8 cellular contexts compared by ENCODE assay signal in genomic region chr5:140547508-140548299, GRCh38. TPM values are rescaled to one million over a fixed set of nuclear protein-coding genes. Genes with fewer than 3 reads are reported as not detected.
DNase-seq lines count a peak whose midpoint lies in the region; ATAC-seq lines count a peak whose summit lies in the region.

TSS of gene EIF4EBP3 (plus strand) at chr5:140547662. CDS start at chr5:140547738, 76 bp downstream.

- no peaks in the 10 kb centered on the region for H3K27me3 ChIP-seq in mucosa of rectum (ENCODE audit: control insufficient read depth in 2 of 2, insufficient read depth in 2 of 2, low read length in 2 of 2)

- peak within 1 kb of the TSS; percentile 74 to 96 for H3K9ac ChIP-seq in mucosa of rectum (ENCODE audit: low read depth in 1 of 2, low read length in 2 of 2)

- peak; percentile 96 for ATAC-seq in HG03457 (IDR thresholded peaks at IDR 0.05; ENCODE audit: unreplicated experiment)
- ATAC-seq in activated T-cell treated with anti-CD3 and anti-CD28 coated beads, Interleukin-2, amount 50 U/mL, for 4 hours: peak; percentile 98
- peak; percentile 95 for ATAC-seq in esophagus mucosa

- peaks cover 44 to 46% of the 10 kb centered on the region in 2 donors for H3K4me1 ChIP-seq in mucosa of rectum (ENCODE audit: control insufficient read depth in 2 of 2, insufficient read depth in 2 of 2, low read length in 2 of 2)

- peaks cover 23% of the 10 kb centered on the region for H3K36me3 Mint-ChIP-seq in activated T-cell treated with anti-CD3 and anti-CD28 coated beads, Interleukin-2, amount 50 U/mL, for 4 hours (ENCODE audit: insufficient read depth)

- H3K36me3 ChIP-seq in mucosa of rectum (ENCODE audit: control insufficient read depth in 2 of 2, insufficient read depth in 2 of 2, low read length in 2 of 2): peaks cover 33 to 41% of the 10 kb centered on the region in 2 donors

- H3K4me1 Mint-ChIP-seq in activated T-cell treated with anti-CD3 and anti-CD28 coated beads, Interleukin-2, amount 50 U/mL, for 4 hours (ENCODE audit: low read depth): peaks cover 30% of the 10 kb centered on the region

- H3K9me3 ChIP-seq in mucosa of rectum (ENCODE audit: control insufficient read depth in 2 of 2, low read length in 2 of 2): no peaks in the 10 kb centered on the region

- peak; percentile 99 for DNase-seq in Ammon's horn (ENCODE audit: low spot score)
- peak; percentile 51 for DNase-seq in GM19240 (ENCODE audit: insufficient read length, low spot score)
- peak; percentile 82 for DNase-seq in NOMO-1 treated with dmso at 0.1 percent for 144 hours (lab: John Stamatoyannopoulos, UW; ENCODE audit: unreplicated experiment)
- DNase-seq in activated T-cell treated with anti-CD3 and anti-CD28 coated beads, Interleukin-2, amount 50 U/mL, for 4 hours: peak; percentile 81
- DNase-seq in stimulated activated CD8-positive, alpha-beta memory T cell treated with anti-CD3 and anti-CD28 coated beads, Interleukin-4, amount 100 ng/mL, for 4 hours (ENCODE audit: low read depth in 2 of 2, low spot score in 1 of 2): peak; percentile 60 to 69

- H3K4me3 ChIP-seq in mucosa of rectum (ENCODE audit: low read length in 2 of 2): peak within 1 kb of the TSS; percentile 74 to 80

- H3K9me3 Mint-ChIP-seq in activated T-cell treated with anti-CD3 and anti-CD28 coated beads, Interleukin-2, amount 50 U/mL, for 4 hours: no peaks in the 10 kb centered on the region

- no peaks in the 10 kb centered on the region for H3K27me3 Mint-ChIP-seq in activated T-cell treated with anti-CD3 and anti-CD28 coated beads, Interleukin-2, amount 50 U/mL, for 4 hours (ENCODE audit: low read depth)

- peak within 1 kb of the TSS; percentile 99 to 100 for H3K27ac ChIP-seq in mucosa of rectum (ENCODE audit: low read depth in 2 of 2, low read length in 2 of 2)

- peak within 1 kb of the TSS; percentile 82 for H3K4me3 Mint-ChIP-seq in activated T-cell treated with anti-CD3 and anti-CD28 coated beads, Interleukin-2, amount 50 U/mL, for 4 hours

RNA-seq across cellular contexts. Expression of gene EIF4EBP3, which starts in this region (rescaled TPM):
- total RNA-seq in activated T-cell treated with anti-CD3 and anti-CD28 coated beads, Interleukin-2, amount 50 U/mL, for 4 hours: 10 to 100 TPM in 2 of 3 donors, 1 to 10 TPM in 1; 9.4 to 10.8 (median 10.2) TPM
- 20.7 TPM for total RNA-seq in esophagus mucosa

Comparison
In these comparisons a context has a peak if more than half of its experiments do, and no peak if none do; other contexts are left out.
1. Peak in every context shown above with its lines: DNase-seq, ATAC-seq, H3K4me3 ChIP-seq and H3K27ac ChIP-seq.